Comparison of ENCODE assay signal across 1 cellular context in the genomic region with DNA sequence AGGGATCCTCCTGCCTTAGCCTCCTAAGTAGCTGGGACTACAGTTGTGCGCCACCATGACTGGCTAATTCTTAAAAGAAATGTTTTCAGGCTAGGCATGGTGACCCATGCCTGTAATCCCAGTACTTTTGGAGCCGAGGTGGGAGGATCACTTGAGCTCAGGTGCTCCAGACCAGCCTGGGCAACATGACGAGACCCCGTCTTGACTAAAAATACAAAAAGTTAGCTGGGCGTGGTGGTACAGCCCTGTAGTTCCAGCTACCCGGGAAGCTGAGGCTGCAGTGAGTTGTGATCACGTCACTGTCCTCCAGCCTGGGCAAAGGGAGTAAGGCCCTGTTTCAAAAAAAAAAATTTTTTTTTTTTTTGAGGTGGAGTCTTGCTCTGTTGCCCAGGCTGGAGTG.
TF ChIP-seq lines count a peak whose summit lies in the region.

No MANE protein-coding gene starts in this region.

TF ChIP-seq in IMR-90, 13 proteins besides CTCF, POLR2A, EP300 and RAD21 (continued from another document):
- TF ChIP-seq, protein P1, sequence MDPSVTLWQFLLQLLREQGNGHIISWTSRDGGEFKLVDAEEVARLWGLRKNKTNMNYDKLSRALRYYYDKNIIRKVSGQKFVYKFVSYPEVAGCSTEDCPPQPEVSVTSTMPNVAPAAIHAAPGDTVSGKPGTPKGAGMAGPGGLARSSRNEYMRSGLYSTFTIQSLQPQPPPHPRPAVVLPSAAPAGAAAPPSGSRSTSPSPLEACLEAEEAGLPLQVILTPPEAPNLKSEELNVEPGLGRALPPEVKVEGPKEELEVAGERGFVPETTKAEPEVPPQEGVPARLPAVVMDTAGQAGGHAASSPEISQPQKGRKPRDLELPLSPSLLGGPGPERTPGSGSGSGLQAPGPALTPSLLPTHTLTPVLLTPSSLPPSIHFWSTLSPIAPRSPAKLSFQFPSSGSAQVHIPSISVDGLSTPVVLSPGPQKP (IDR thresholded peaks at IDR 0.05; ENCODE audit: borderline replicate concordance, low read depth, low read length) = no peak
- no peak for TF ChIP-seq MAZ (IDR thresholded peaks at IDR 0.05; ENCODE audit: borderline replicate concordance, low read depth, low read length)
- TF ChIP-seq RCOR1 (IDR thresholded peaks at IDR 0.05; ENCODE audit: insufficient replicate concordance, low read length) = no peak
